ENCODE assay signal across 14 cellular contexts in genomic region chr14:99819514-99819913, GRCh38. TPM values are rescaled to one million over a fixed set of nuclear protein-coding genes. Genes with fewer than 3 reads are reported as not detected.
DNase-seq lines count a peak whose midpoint lies in the region; ATAC-seq and TF ChIP-seq lines count a peak whose summit lies in the region.
"Had no signal": no experiment of that assay in that cellular context is flagged by ENCODE, and none has a peak within 500 bp of the region (broad histone marks: within the 10 kb centered on the region; RNA-seq: fewer than 3 reads in every experiment).

No MANE protein-coding gene starts in this region.

- no peak overlapping the region for H3K27ac Mint-ChIP-seq in MCF 10A (ENCODE audit: low read depth, unreplicated experiment)
- H3K27ac Mint-ChIP-seq in activated naive CD8-positive, alpha-beta T cell treated with anti-CD3 and anti-CD28 coated beads for 36 hours, result no peak overlapping the region
- peak overlapping the region in 1 of 9 donors; percentile 15 for H3K27ac Mint-ChIP-seq in naive thymus-derived CD4-positive, alpha-beta T cell
- no peak overlapping the region for H3K27ac Mint-ChIP-seq in activated T-helper 2 cell treated with anti-CD3 and anti-CD28 coated beads, Interferon-gamma antibody, Interleukin-2, Interleukin-4, amounts not matched to agents 10 μg/mL and 5 μg/mL and 100 μg/mL, durations not matched to agents 14 hours and 24 hours and 36 hours

- TF ChIP-seq POLR2A in breast epithelium (IDR thresholded peaks at IDR 0.05) (no peak), vagina (IDR thresholded peaks at IDR 0.05) (no peak)

- H3K27ac ChIP-seq in breast epithelium, result peak overlapping the region in 1 of 2 donors; percentile 43
- H3K27ac ChIP-seq in naive thymus-derived CD4-positive, alpha-beta T cell (ENCODE audit: low read depth, low read length), result no peak overlapping the region
- H3K27ac ChIP-seq in vagina, result peak overlapping the region; percentile 21
- no peak overlapping the region for H3K27ac ChIP-seq in colonic mucosa
- H3K27ac ChIP-seq: lower lobe of right lung had no signal

- intact Hi-C loops in breast epithelium (cut with DNase I; ENCODE audit: low total_unique reads) (no loop called here), MCF 10A (cut with micrococcal nuclease) (no loop called here), vagina (cut with DNase I) (no loop called here), colonic mucosa (cut with DNase I) (no loop called here)
- intact Hi-C loops in naive thymus-derived CD4-positive, alpha-beta T cell (cut with micrococcal nuclease), result no loop called here
- intact Hi-C loops in activated T-helper 2 cell treated with anti-CD3 and anti-CD28 coated beads, Interferon-gamma antibody, Interleukin-2, Interleukin-4, amounts not matched to agents 10 μg/mL and 5 μg/mL and 100 μg/mL, durations not matched to agents 14 hours and 24 hours and 36 hours (cut with micrococcal nuclease), result no loop called here

- no peak overlapping the region for H3K4me3 Mint-ChIP-seq in MCF 10A (ENCODE audit: unreplicated experiment)
- peak overlapping the region; percentile 2 for H3K4me3 Mint-ChIP-seq in activated naive CD8-positive, alpha-beta T cell treated with anti-CD3 and anti-CD28 coated beads for 36 hours
- peak overlapping the region in 9 of 10 donors; percentile 5 to 68 (median 30) for H3K4me3 Mint-ChIP-seq in naive thymus-derived CD4-positive, alpha-beta T cell
- no peak overlapping the region for H3K4me3 Mint-ChIP-seq in activated T-helper 2 cell treated with anti-CD3 and anti-CD28 coated beads, Interferon-gamma antibody, Interleukin-2, Interleukin-4, amounts not matched to agents 10 μg/mL and 5 μg/mL and 100 μg/mL, durations not matched to agents 14 hours and 24 hours and 36 hours (ENCODE audit: low read depth)

- CTCF ChIA-PET in MCF 10A (lab: Yijun Ruan, JAX), result no interaction called here
- CTCF ChIA-PET in naive thymus-derived CD4-positive, alpha-beta T cell (lab: Charles Lee), result no interaction called here

- H3K9ac ChIP-seq in colonic mucosa (ENCODE audit: low read depth in 2 of 2, low read length in 2 of 2), result no peak overlapping the region

- peak; percentile 31 for ATAC-seq in naive thymus-derived CD4-positive, alpha-beta T cell
- ATAC-seq: HepG2, lower lobe of right lung had no signal

- DNase-seq in breast epithelium (ENCODE audit: low spot score in 2 of 2) (no peak), MCF 10A (ENCODE audit: unreplicated experiment) (no peak), vagina (ENCODE audit: extremely low spot score in 2 of 2) (no peak), colonic mucosa (no peak), SIG-M5 (lab: John Stamatoyannopoulos, UW) (no peak)
- peak; percentile 21 for DNase-seq in activated naive CD8-positive, alpha-beta T cell treated with anti-CD3 and anti-CD28 coated beads for 36 hours
- peak in 1 of 9 donors; percentile 2 for DNase-seq in naive thymus-derived CD4-positive, alpha-beta T cell
- DNase-seq in activated T-helper 2 cell treated with anti-CD3 and anti-CD28 coated beads, Interferon-gamma antibody, Interleukin-2, Interleukin-4, amounts not matched to agents 10 μg/mL and 5 μg/mL and 100 μg/mL, durations not matched to agents 14 hours and 24 hours and 36 hours (ENCODE audit: low spot score), result no peak
- DNase-seq: dorsolateral prefrontal cortex, GOT3, lower lobe of right lung, NCI-H2171 treated with DMSO at 0.1 percent for 48 hours, SHP77 treated with DMSO at 0.1 percent for 48 hours had no signal

- H3K9me3 ChIP-seq in breast epithelium (no peaks in the 10 kb centered on the region), vagina (no peaks in the 10 kb centered on the region), colonic mucosa (no peaks in the 10 kb centered on the region)
- no peaks in the 10 kb centered on the region for H3K9me3 ChIP-seq in naive thymus-derived CD4-positive, alpha-beta T cell (ENCODE audit: control insufficient read depth in 2 of 3, low read length in 3 of 3)
- H3K9me3 ChIP-seq: lower lobe of right lung had no signal

- H3K36me3 Mint-ChIP-seq in MCF 10A (ENCODE audit: insufficient read depth, unreplicated experiment), result no peaks in the 10 kb centered on the region
- H3K36me3 Mint-ChIP-seq in activated naive CD8-positive, alpha-beta T cell treated with anti-CD3 and anti-CD28 coated beads for 36 hours, result no peaks in the 10 kb centered on the region
- no peaks in the 10 kb centered on the region for H3K36me3 Mint-ChIP-seq in naive thymus-derived CD4-positive, alpha-beta T cell
- H3K36me3 Mint-ChIP-seq in activated T-helper 2 cell treated with anti-CD3 and anti-CD28 coated beads, Interferon-gamma antibody, Interleukin-2, Interleukin-4, amounts not matched to agents 10 μg/mL and 5 μg/mL and 100 μg/mL, durations not matched to agents 14 hours and 24 hours and 36 hours (ENCODE audit: low read depth), result no peaks in the 10 kb centered on the region

- H3K4me3 ChIP-seq in breast epithelium, result peak overlapping the region; percentile 7 to 51 (median 10)
- no peak overlapping the region for H3K4me3 ChIP-seq in naive thymus-derived CD4-positive, alpha-beta T cell (ENCODE audit: low read length)
- peak overlapping the region in 1 of 2 donors; percentile 19 for H3K4me3 ChIP-seq in vagina
- no peak overlapping the region for H3K4me3 ChIP-seq in colonic mucosa
- H3K4me3 ChIP-seq: dorsolateral prefrontal cortex, lower lobe of right lung had no signal

- H3K4me1 ChIP-seq in breast epithelium (no peaks in the 10 kb centered on the region), vagina (peaks cover 18% of the 10 kb centered on the region), colonic mucosa (no peaks in the 10 kb centered on the region)
- peaks cover 4 to 11% of the 10 kb centered on the region in 2 donors for H3K4me1 ChIP-seq in naive thymus-derived CD4-positive, alpha-beta T cell (ENCODE audit: control insufficient read depth in 2 of 2, insufficient read depth in 2 of 2, low read length in 2 of 2)

- H3K36me3 ChIP-seq in breast epithelium, result no peaks in the 10 kb centered on the region
- H3K36me3 ChIP-seq in naive thymus-derived CD4-positive, alpha-beta T cell (ENCODE audit: control insufficient read depth in 2 of 3, insufficient read depth in 3 of 3, low read length in 3 of 3), result no peaks in the 10 kb centered on the region
- H3K36me3 ChIP-seq in vagina, result no peaks in the 10 kb centered on the region
- H3K36me3 ChIP-seq in colonic mucosa, result no peaks in the 10 kb centered on the region
- H3K36me3 ChIP-seq: lower lobe of right lung had no signal

- POLR2A ChIA-PET in MCF 10A (lab: Yijun Ruan, JAX), result no interaction called here
- POLR2A ChIA-PET in naive thymus-derived CD4-positive, alpha-beta T cell (lab: Charles Lee), result no interaction called here

- peaks cover 7% of the 10 kb centered on the region for H3K4me1 Mint-ChIP-seq in MCF 10A (ENCODE audit: insufficient read depth, unreplicated experiment)
- H3K4me1 Mint-ChIP-seq in activated naive CD8-positive, alpha-beta T cell treated with anti-CD3 and anti-CD28 coated beads for 36 hours, result peaks cover 25% of the 10 kb centered on the region
- peaks cover 12 to 33% (median 23%) of the 10 kb centered on the region in 7 donors for H3K4me1 Mint-ChIP-seq in naive thymus-derived CD4-positive, alpha-beta T cell
- H3K4me1 Mint-ChIP-seq in activated T-helper 2 cell treated with anti-CD3 and anti-CD28 coated beads, Interferon-gamma antibody, Interleukin-2, Interleukin-4, amounts not matched to agents 10 μg/mL and 5 μg/mL and 100 μg/mL, durations not matched to agents 14 hours and 24 hours and 36 hours (ENCODE audit: low read depth), result peaks cover 10% of the 10 kb centered on the region

- H3K27me3 ChIP-seq in breast epithelium (no peaks in the 10 kb centered on the region), vagina (no peaks in the 10 kb centered on the region), colonic mucosa (no peaks in the 10 kb centered on the region)
- H3K27me3 ChIP-seq in naive thymus-derived CD4-positive, alpha-beta T cell (ENCODE audit: control insufficient read depth in 2 of 2, insufficient read depth in 2 of 2, low read length in 2 of 2), result no peaks in the 10 kb centered on the region
- H3K27me3 ChIP-seq: dorsolateral prefrontal cortex had no signal

- peaks cover 9% of the 10 kb centered on the region for H3K27me3 Mint-ChIP-seq in MCF 10A (ENCODE audit: insufficient read depth, unreplicated experiment)
- H3K27me3 Mint-ChIP-seq in activated naive CD8-positive, alpha-beta T cell treated with anti-CD3 and anti-CD28 coated beads for 36 hours, result peaks cover 49% of the 10 kb centered on the region
- H3K27me3 Mint-ChIP-seq in naive thymus-derived CD4-positive, alpha-beta T cell, result peaks cover 19 to 35% (median 24%) of the 10 kb centered on the region in 5 donors
- H3K27me3 Mint-ChIP-seq in activated T-helper 2 cell treated with anti-CD3 and anti-CD28 coated beads, Interferon-gamma antibody, Interleukin-2, Interleukin-4, amounts not matched to agents 10 μg/mL and 5 μg/mL and 100 μg/mL, durations not matched to agents 14 hours and 24 hours and 36 hours (ENCODE audit: low read depth), result peaks cover 51% of the 10 kb centered on the region

- TF ChIP-seq CTCF in breast epithelium (IDR thresholded peaks at IDR 0.05), result no peak
- TF ChIP-seq CTCF in MCF 10A (IDR thresholded peaks at IDR 0.05; ENCODE audit: unreplicated experiment), result no peak
- no peak for TF ChIP-seq CTCF in vagina (IDR thresholded peaks at IDR 0.05)
- no peak for TF ChIP-seq CTCF in colonic mucosa (IDR thresholded peaks at IDR 0.05)

- BruUV-seq in MCF 10A (replicated peaks; lab: Mats Ljungman, UMichigan), result no TSS peak

- H3K9me3 Mint-ChIP-seq in MCF 10A (ENCODE audit: unreplicated experiment), result no peaks in the 10 kb centered on the region
- H3K9me3 Mint-ChIP-seq in activated naive CD8-positive, alpha-beta T cell treated with anti-CD3 and anti-CD28 coated beads for 36 hours, result no peaks in the 10 kb centered on the region
- no peaks in the 10 kb centered on the region for H3K9me3 Mint-ChIP-seq in naive thymus-derived CD4-positive, alpha-beta T cell
- H3K9me3 Mint-ChIP-seq in activated T-helper 2 cell treated with anti-CD3 and anti-CD28 coated beads, Interferon-gamma antibody, Interleukin-2, Interleukin-4, amounts not matched to agents 10 μg/mL and 5 μg/mL and 100 μg/mL, durations not matched to agents 14 hours and 24 hours and 36 hours, result no peaks in the 10 kb centered on the region

RNA-seq across cellular contexts. Expression of gene EML1, which starts 26.3 kb away (rescaled TPM):
- 10 to 100 TPM; 11.3 to 26.1 (median 25.9) TPM for total RNA-seq in breast epithelium
- 9.5 and 11.6 TPM in 2 replicates for total RNA-seq in MCF 10A (2022)
- 1 to 10 TPM in 1 of 2 experiments, under 1 TPM in 1; 0.36 to 1.0 TPM for total RNA-seq in activated naive CD8-positive, alpha-beta T cell treated with anti-CD3 and anti-CD28 coated beads for 36 hours
- total RNA-seq in naive thymus-derived CD4-positive, alpha-beta T cell, result not detected
- not detected for polyA plus RNA-seq in naive thymus-derived CD4-positive, alpha-beta T cell
- total RNA-seq in vagina, result 32.7 TPM
- total RNA-seq in colonic mucosa, result 10 to 100 TPM in 1 of 2 donors, 1 to 10 TPM in 1; 3.6 to 14.2 TPM
- total RNA-seq in activated T-helper 2 cell treated with anti-CD3 and anti-CD28 coated beads, Interferon-gamma antibody, Interleukin-2, Interleukin-4, amounts not matched to agents 10 μg/mL and 5 μg/mL and 100 μg/mL, durations not matched to agents 14 hours and 24 hours and 36 hours, result 0.68 and 0.87 TPM in 2 replicates

Comparison
In these comparisons a context has a peak if more than half of its experiments do, and no peak if none do; other contexts are left out.
1. H3K4me3 ChIP-seq: peak in breast epithelium (3 of 3); none in naive thymus-derived CD4-positive, alpha-beta T cell (single experiment) and colonic mucosa (single experiment).
2. H3K4me3 Mint-ChIP-seq: peak in activated naive CD8-positive, alpha-beta T cell treated with anti-CD3 and anti-CD28 coated beads for 36 hours (single experiment) and naive thymus-derived CD4-positive, alpha-beta T cell (9 of 10); none in MCF 10A (single experiment) and activated T-helper 2 cell treated with anti-CD3 and anti-CD28 coated beads, Interferon-gamma antibody, Interleukin-2, Interleukin-4, amounts not matched to agents 10 μg/mL and 5 μg/mL and 100 μg/mL, durations not matched to agents 14 hours and 24 hours and 36 hours (single experiment).